Comparison of ENCODE assay signal across 1 cellular context in the genomic region with DNA sequence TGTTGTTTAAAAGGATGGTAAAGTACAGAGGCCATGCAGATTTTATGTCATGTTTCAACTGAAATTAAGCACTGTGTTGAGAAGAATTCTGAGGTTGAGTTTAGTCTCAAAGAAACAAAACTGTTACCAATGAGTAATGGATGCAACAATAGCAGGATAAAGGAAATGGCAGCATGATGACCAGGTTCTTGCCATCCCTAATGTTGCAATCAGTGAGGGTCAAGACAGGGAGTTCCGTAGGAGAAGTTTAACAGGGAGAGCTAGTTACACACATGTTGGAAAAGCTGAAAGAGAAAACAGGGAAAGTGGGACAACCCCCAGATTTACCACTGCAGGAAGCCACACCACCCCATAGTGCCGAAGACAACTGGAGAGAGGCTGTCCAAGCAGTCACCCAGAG.
TF ChIP-seq lines count a peak whose summit lies in the region.

No MANE protein-coding gene starts in this region.

TF ChIP-seq in GM23338, 12 proteins besides CTCF, POLR2A, EP300 and RAD21 (continued from another document):
- no peak for TF ChIP-seq ZNF462 (CRISPR knock-in tag; IDR thresholded peaks at IDR 0.05)
- no peak for TF ChIP-seq POLR2AphosphoS5 (IDR thresholded peaks at IDR 0.05; ENCODE audit: low read depth)
- no peak for TF ChIP-seq ZNF331 (CRISPR knock-in tag; IDR thresholded peaks at IDR 0.05; ENCODE audit: low read depth)
- TF ChIP-seq NANOG (IDR thresholded peaks at IDR 0.05; ENCODE audit: borderline replicate concordance), result no peak
- TF ChIP-seq ETS1 (IDR thresholded peaks at IDR 0.05), result no peak
- no peak for TF ChIP-seq REST (IDR thresholded peaks at IDR 0.05; ENCODE audit: unreplicated experiment)
- no peak for TF ChIP-seq EZH2 (IDR thresholded peaks at IDR 0.05; ENCODE audit: low read depth, unreplicated experiment)
- TF ChIP-seq ZNF114 (CRISPR knock-in tag; IDR thresholded peaks at IDR 0.05), result no peak
- TF ChIP-seq EZH2phosphoT487 (IDR thresholded peaks at IDR 0.05; ENCODE audit: unreplicated experiment), result no peak
- no peak for TF ChIP-seq CREB1 (CRISPR knock-in tag; IDR thresholded peaks at IDR 0.05; ENCODE audit: low read depth)
- no peak for TF ChIP-seq STAT1 (IDR thresholded peaks at IDR 0.05; ENCODE audit: unreplicated experiment)
